26 cellular contexts compared by ENCODE assay signal in genomic region chr2:38263293-38263692, GRCh38.
DNase-seq lines count a peak whose midpoint lies in the region; ATAC-seq, FAIRE-seq and TF ChIP-seq lines count a peak whose summit lies in the region.
"Had no signal": no experiment of that assay in that cellular context is flagged by ENCODE, and none has a peak within 500 bp of the region (broad histone marks: within the 10 kb centered on the region; RNA-seq: fewer than 3 reads in every experiment).

No MANE protein-coding gene starts in this region.

- H3K27ac ChIP-seq in coronary artery: no peak overlapping the region
- no peak overlapping the region for H3K27ac ChIP-seq in aorta (ENCODE audit: low read depth in 1 of 2, low read length in 2 of 2)
- H3K27ac ChIP-seq in HepG2 (ENCODE audit: extremely low read length, insufficient read depth, low read length): no peak overlapping the region
- H3K27ac ChIP-seq: 22Rv1, C4-2B, RWPE1 had no signal

- H3K27ac Mint-ChIP-seq in type B pancreatic cell: no peak overlapping the region
- H3K27ac Mint-ChIP-seq: B cell; CD8-positive, alpha-beta memory T cell had no signal

- no peak overlapping the region for H3K9ac ChIP-seq in HepG2 (ENCODE audit: insufficient read depth, low read depth, low read length)

- DNase-seq in NCI-H82 (lab: John Stamatoyannopoulos, UW) (peak; percentile 59), NCI-H82 treated with DMSO at 0.1 percent for 48 hours (lab: John Stamatoyannopoulos, UW; ENCODE audit: unreplicated experiment) (no peak), NCI-H2171 treated with DMSO at 0.1 percent for 48 hours (lab: John Stamatoyannopoulos, UW) (peak; percentile 62), coronary artery (ENCODE audit: low spot score) (peak; percentile 28), type B pancreatic cell (ENCODE audit: extremely low spot score, unreplicated experiment) (peak; percentile 7), aorta (no peak), NCI-H1048 (lab: John Stamatoyannopoulos, UW) (no peak), HepG2 (ENCODE audit: low spot score) (no peak)
- DNase-seq: CD8-positive, alpha-beta memory T cell; DMS 273 treated with DMSO at 0.1 percent for 48 hours; DMS79; GF-D8; GOT3; Karpas-422; NCI-H1092 treated with DMSO at 0.1 percent for 48 hours; NCI-H1436; NCI-H187; NCI-H2081 treated with DMSO at 0.1 percent for 48 hours; NCI-H524 treated with DMSO at 0.1 percent for 48 hours; NCI-H774; SHP77 had no signal

- H4K20me1 ChIP-seq in HepG2 (ENCODE audit: insufficient read depth, low read length): no peaks in the 10 kb centered on the region

- H3K9me3 ChIP-seq in aorta (ENCODE audit: control insufficient read depth, low read length) (no peaks in the 10 kb centered on the region), HepG2 (ENCODE audit: low read length) (no peaks in the 10 kb centered on the region)
- H3K9me3 ChIP-seq: HAP-1 had no signal

- peaks cover 8% of the 10 kb centered on the region for H3K36me3 Mint-ChIP-seq in type B pancreatic cell

- in situ Hi-C loops in HepG2 (cut with HindIII; ENCODE audit: extremely low pct_ligation_motif_present, low pct_unique_long_range_greater_than_20kb): loop anchor here (5.0 kb wide), 1 partner anchor 276 kb away; no protein-coding TSS in a partner anchor

- H3K27me3 Mint-ChIP-seq in type B pancreatic cell: no peaks in the 10 kb centered on the region

- no peak overlapping the region for H3K4me3 ChIP-seq in coronary artery
- no peak overlapping the region for H3K4me3 ChIP-seq in aorta (ENCODE audit: low read length in 2 of 2)
- no peak overlapping the region for H3K4me3 ChIP-seq in HepG2 (replicated peaks in 1 of 3; ENCODE audit: insufficient read depth in 1 of 3, low read depth in 2 of 3, low read length in 3 of 3)
- H3K4me3 ChIP-seq: HAP-1 had no signal

- CTCF ChIA-PET in HepG2 (lab: Yijun Ruan, JAX; ENCODE audit: low intra/inter-chr PET ratio, low total read pairs): no interaction called here

- no peak overlapping the region for H3K4me3 Mint-ChIP-seq in type B pancreatic cell
- H3K4me3 Mint-ChIP-seq: B cell; CD8-positive, alpha-beta memory T cell had no signal

- WGBS in aorta, 2 donors: 93% methylated on average over 6 of the region's 6 CpGs
- 2% methylated on average over 6 of the region's 6 CpGs for WGBS in HepG2 (ENCODE audit: low lambda C conversion rate)

- H3K36me3 ChIP-seq in aorta (ENCODE audit: control insufficient read depth in 1 of 2, insufficient read depth in 2 of 2, low read length in 1 of 2) (no peaks in the 10 kb centered on the region), HepG2 (replicated peaks in 1 of 2; ENCODE audit: control insufficient read depth in 1 of 2, insufficient read depth in 2 of 2, low read length in 2 of 2) (no peaks in the 10 kb centered on the region)
- H3K36me3 ChIP-seq: HAP-1 had no signal

- POLR2A ChIA-PET in HepG2 (lab: Yijun Ruan, JAX): no interaction called here

- ATAC-seq in aorta (ENCODE audit: low FRiP score) (no peak), HepG2 (no peak)

- no TSS peak for BruUV-seq in HepG2 (replicated peaks; lab: Mats Ljungman, UMichigan)

- TF ChIP-seq CTCF in coronary artery (IDR thresholded peaks at IDR 0.05) (no peak), type B pancreatic cell (conservative IDR thresholded peaks at IDR 0.05) (no peak), HepG2 (CRISPR knock-in tag; IDR thresholded peaks at IDR 0.05) (no peak)

- H3K4me1 ChIP-seq in aorta (ENCODE audit: control insufficient read depth in 1 of 2, insufficient read depth in 2 of 2, low read length in 2 of 2) (no peaks in the 10 kb centered on the region), HepG2 (ENCODE audit: insufficient read depth, low read length) (no peaks in the 10 kb centered on the region)
- H3K4me1 ChIP-seq: HAP-1 had no signal

- FAIRE-seq in HepG2 (lab: Jason Lieb, UNC): no peak

- intact Hi-C loops in aorta (cut with DNase I) (no loop called here), HepG2 (cut with micrococcal nuclease; ENCODE audit: unreplicated experiment) (no loop called here)

- peaks cover 45% of the 10 kb centered on the region for H3K4me1 Mint-ChIP-seq in type B pancreatic cell (ENCODE audit: unreplicated experiment)
- H3K4me1 Mint-ChIP-seq: B cell had no signal

- TF ChIP-seq POLR2A in HepG2 (IDR thresholded peaks at IDR 0.05; ENCODE audit: insufficient read depth in 1 of 2, low read depth in 2 of 2, low read length in 2 of 2): no peak

- no peaks in the 10 kb centered on the region for H3K79me2 ChIP-seq in HepG2 (ENCODE audit: insufficient read depth, low read length)

- H2AFZ ChIP-seq in HepG2 (ENCODE audit: low read length): no peak overlapping the region

- no peak overlapping the region for H3K4me2 ChIP-seq in HepG2 (ENCODE audit: low read depth, low read length)

- TF ChIP-seq EP300 in HepG2 (IDR thresholded peaks at IDR 0.05; ENCODE audit: low read depth in 2 of 2, low read length in 2 of 2) (no peak), HepG2 (CRISPR knock-in tag; IDR thresholded peaks at IDR 0.05; ENCODE audit: borderline replicate concordance) (no peak)

- no peaks in the 10 kb centered on the region for H3K27me3 ChIP-seq in aorta (ENCODE audit: control insufficient read depth in 1 of 2, insufficient read depth in 2 of 2, low read length in 1 of 2)
- peaks cover 0 to 25% of the 10 kb centered on the region in 2 experiments; a peak in 3 of 5 replicates for H3K27me3 ChIP-seq in HepG2 (ENCODE audit: control insufficient read depth in 1 of 2, insufficient read depth in 2 of 2, low read length in 2 of 2)

- H3K9me3 Mint-ChIP-seq in type B pancreatic cell: peaks cover 17% of the 10 kb centered on the region

- no peak for TF ChIP-seq RAD21 in HepG2 (CRISPR knock-in tag; IDR thresholded peaks at IDR 0.05)

TF ChIP-seq in HepG2, 621 proteins besides CTCF, POLR2A, EP300 and RAD21:
- TF ChIP-seq ZNF33A (CRISPR knock-in tag; IDR thresholded peaks at IDR 0.05; ENCODE audit: borderline replicate concordance): no peak
- TF ChIP-seq ZNF616 (CRISPR knock-in tag; IDR thresholded peaks at IDR 0.05; ENCODE audit: low read depth): no peak
- TF ChIP-seq ZNF264 (CRISPR knock-in tag; IDR thresholded peaks at IDR 0.05): no peak
- no peak for TF ChIP-seq CHD4 (IDR thresholded peaks at IDR 0.05; ENCODE audit: borderline replicate concordance, low read length)
- TF ChIP-seq SIN3A (IDR thresholded peaks at IDR 0.05; ENCODE audit: borderline replicate concordance, low read depth, low read length): no peak
- no peak for TF ChIP-seq GATAD2A (CRISPR knock-in tag; IDR thresholded peaks at IDR 0.05)
- TF ChIP-seq SETDB1 (CRISPR knock-in tag; IDR thresholded peaks at IDR 0.05; ENCODE audit: borderline replicate concordance): no peak
- no peak for TF ChIP-seq MTF2 (CRISPR knock-in tag; IDR thresholded peaks at IDR 0.05; ENCODE audit: borderline replicate concordance)
- no peak for TF ChIP-seq KMT2B (CRISPR knock-in tag; IDR thresholded peaks at IDR 0.05)

Comparison
In these comparisons a context has a peak if more than half of its experiments do, and no peak if none do; other contexts are left out.
1. DNase-seq: peak in NCI-H82 (single experiment), NCI-H2171 treated with DMSO at 0.1 percent for 48 hours (single experiment), coronary artery (single experiment) and type B pancreatic cell (single experiment); none in NCI-H82 treated with DMSO at 0.1 percent for 48 hours (single experiment), aorta (0 of 2), NCI-H1048 (single experiment) and HepG2 (single experiment).